14 cellular contexts compared by ENCODE assay signal in the genomic region with DNA sequence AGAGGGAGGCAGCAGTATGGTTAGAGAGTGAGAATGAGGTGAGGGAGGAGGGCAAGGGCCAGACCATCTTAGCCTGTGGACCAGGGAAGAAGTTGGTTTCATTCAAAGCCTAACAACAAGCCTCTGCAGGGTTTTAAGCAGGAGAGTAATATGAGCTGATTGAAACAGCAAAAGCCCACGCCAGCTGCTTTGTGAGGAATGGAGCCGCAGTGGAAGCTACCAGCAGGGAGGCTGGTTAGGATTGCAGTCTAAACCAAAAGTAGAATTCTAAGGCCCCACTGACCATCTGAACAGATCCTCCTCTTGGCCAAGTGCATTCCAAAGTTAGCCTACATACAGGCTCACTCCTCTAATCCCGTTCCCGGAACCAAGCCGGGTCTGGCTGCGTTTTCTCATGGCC. TPM values are rescaled to one million over a fixed set of nuclear protein-coding genes. Genes with fewer than 3 reads are reported as not detected.
DNase-seq lines count a peak whose midpoint lies in the region; ATAC-seq and TF ChIP-seq lines count a peak whose summit lies in the region.
"Had no signal": no experiment of that assay in that cellular context is flagged by ENCODE, and none has a peak within 500 bp of the region (broad histone marks: within the 10 kb centered on the region; RNA-seq: fewer than 3 reads in every experiment).

No MANE protein-coding gene starts in this region.

- H3K9ac ChIP-seq in iPS-15b (ENCODE audit: low read depth, low read length) (peak overlapping the region; percentile 16), skeletal muscle satellite cell (ENCODE audit: low read depth, low read length) (no peak overlapping the region)

- in situ Hi-C loops in GM13976 (cut with MboI; ENCODE audit: low sequenced_read_pairs, unreplicated experiment), result no loop called here

- H3K9me3 ChIP-seq in iPS-15b (ENCODE audit: control insufficient read depth, insufficient read depth, low read length) (peaks cover 4% of the 10 kb centered on the region), skeletal muscle satellite cell (replicated peaks; ENCODE audit: low read length) (no peaks in the 10 kb centered on the region)
- H3K9me3 ChIP-seq: heart left ventricle, left ventricle myocardium inferior, right atrium auricular region, upper lobe of right lung had no signal

- H3K4me2 ChIP-seq in skeletal muscle satellite cell (ENCODE audit: low read length), result peak overlapping the region; percentile 19

- ATAC-seq in HG03280 (IDR thresholded peaks at IDR 0.05; ENCODE audit: unreplicated experiment) (no peak), HG02571 (IDR thresholded peaks at IDR 0.05; ENCODE audit: unreplicated experiment) (no peak)
- ATAC-seq: heart left ventricle; naive thymus-derived CD8-positive, alpha-beta T cell; upper lobe of right lung had no signal

- peak; percentile 32 for DNase-seq in NCI-H2107 (lab: John Stamatoyannopoulos, UW)
- peak; percentile 14 for DNase-seq in astrocyte of the hippocampus (ENCODE audit: low read depth, low spot score)
- no peak for DNase-seq in GM13976 (ENCODE audit: low spot score)
- DNase-seq: activated CD4-positive, CD25-positive, alpha-beta regulatory T cell treated with anti-CD3 and anti-CD28 coated beads, Interleukin-2, amount 50 U/mL, for 72 hours; heart left ventricle; left ventricle myocardium inferior; naive thymus-derived CD8-positive, alpha-beta T cell; stimulated activated CD4-positive, alpha-beta T cell treated with anti-CD3 and anti-CD28 coated beads, Interleukin-4, amount 100 ng/mL, for 24 hours; upper lobe of right lung had no signal

- H3K27me3 ChIP-seq in iPS-15b (ENCODE audit: control insufficient read depth, insufficient read depth, low read length) (no peaks in the 10 kb centered on the region), skeletal muscle satellite cell (ENCODE audit: control insufficient read depth, insufficient read depth, low read length) (no peaks in the 10 kb centered on the region)
- H3K27me3 ChIP-seq: heart left ventricle, right atrium auricular region, upper lobe of right lung had no signal

- H3K4me3 ChIP-seq in iPS-15b (ENCODE audit: low read depth, low read length), result no peak overlapping the region
- no peak overlapping the region for H3K4me3 ChIP-seq in skeletal muscle satellite cell (ENCODE audit: low read length)
- H3K4me3 ChIP-seq: heart left ventricle, left ventricle myocardium inferior, right atrium auricular region, upper lobe of right lung had no signal

- H3K36me3 ChIP-seq in iPS-15b (ENCODE audit: control insufficient read depth, insufficient read depth, low read length), result peaks cover 3% of the 10 kb centered on the region
- no peaks in the 10 kb centered on the region for H3K36me3 ChIP-seq in skeletal muscle satellite cell (ENCODE audit: insufficient read depth, low read length)
- H3K36me3 ChIP-seq: heart left ventricle, left ventricle myocardium inferior, right atrium auricular region, upper lobe of right lung had no signal

- peaks cover 6% of the 10 kb centered on the region for H3K4me1 ChIP-seq in iPS-15b (ENCODE audit: control insufficient read depth, insufficient read depth, low read length)
- peaks cover 28% of the 10 kb centered on the region for H3K4me1 ChIP-seq in skeletal muscle satellite cell (ENCODE audit: control insufficient read depth, insufficient read depth, low read length)
- H3K4me1 ChIP-seq: heart left ventricle, left ventricle myocardium inferior, right atrium auricular region, upper lobe of right lung had no signal

- TF ChIP-seq CTCF in GM13976 (IDR thresholded peaks at IDR 0.05; ENCODE audit: borderline replicate concordance, control extremely low read depth, extremely low read depth, insufficient read depth, missing control alignments), result no peak

RNA-seq across cellular contexts. Expression of a gene that starts 44.8 kb away (rescaled TPM):
- total RNA-seq in skeletal muscle satellite cell (2012; rRNA removed), result 20.5 and 29.7 TPM in 2 replicates
